ENCODE assay signal across 8 cellular contexts in the genomic region with DNA sequence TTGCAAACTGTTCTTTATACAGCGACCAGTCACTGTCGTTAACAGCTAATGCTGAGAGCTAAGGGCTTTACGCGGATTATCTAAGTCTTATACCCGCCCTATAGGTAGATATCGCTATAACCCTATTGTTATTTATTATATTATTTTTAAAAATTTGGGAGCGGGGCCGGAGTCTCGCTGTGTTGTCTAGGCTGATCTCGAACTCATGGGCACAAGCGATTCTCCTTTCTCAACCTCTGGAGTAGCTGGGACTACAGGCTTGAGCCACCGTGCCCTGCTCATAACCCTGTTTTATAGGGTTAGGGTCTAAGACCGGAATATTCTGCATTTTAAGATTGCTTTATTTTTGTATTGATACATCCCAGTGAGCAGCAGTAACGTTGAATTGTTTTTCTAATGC. TPM values are rescaled to one million over a fixed set of nuclear protein-coding genes. Genes with fewer than 3 reads are reported as not detected.
A peak's percentile ranks its signal among the peaks of the same experiment; 100 is the strongest.
DNase-seq lines count a peak whose midpoint lies in the region; ATAC-seq lines count a peak whose summit lies in the region.

No MANE protein-coding gene starts in this region.

- DNase-seq in SIG-M5 treated with dmso at 0.1 percent for 504 hours (lab: John Stamatoyannopoulos, UW; ENCODE audit: unreplicated experiment): peak; percentile 8
- no peak for DNase-seq in SIG-M5 (lab: John Stamatoyannopoulos, UW)
- DNase-seq in immature natural killer cell: no peak
- no peak for DNase-seq in stimulated activated CD4-positive, alpha-beta T cell treated with anti-CD3 and anti-CD28 coated beads, Interleukin-15, amount 100 ng/mL, for 24 hours
- no peak for DNase-seq in NCI-H345 treated with DMSO at 0.1 percent for 48 hours (lab: John Stamatoyannopoulos, UW; ENCODE audit: unreplicated experiment)

- peak overlapping the region; percentile 90 to 94 for H3K9ac ChIP-seq in stomach smooth muscle (ENCODE audit: low read length in 2 of 2)

- no peaks in the 10 kb centered on the region for H3K9me3 ChIP-seq in stomach smooth muscle (ENCODE audit: control insufficient read depth in 2 of 2, low read length in 2 of 2)

- H3K27me3 Mint-ChIP-seq in activated T-helper 17 cell treated with anti-CD3 and anti-CD28 coated beads, Interleukin-2, amount 50 U/mL, for 72 hours: no peaks in the 10 kb centered on the region
- peaks cover 6 to 10% (median 9%) of the 10 kb centered on the region in 3 donors for H3K27me3 Mint-ChIP-seq in immature natural killer cell (ENCODE audit: low read depth in 3 of 3)

- H3K36me3 Mint-ChIP-seq in activated T-helper 17 cell treated with anti-CD3 and anti-CD28 coated beads, Interleukin-2, amount 50 U/mL, for 72 hours (ENCODE audit: low read depth): peaks cover 19% of the 10 kb centered on the region
- H3K36me3 Mint-ChIP-seq in immature natural killer cell: peaks cover 0 to 3% (median 0%) of the 10 kb centered on the region in 3 donors

- peaks cover 25% of the 10 kb centered on the region for H3K4me1 ChIP-seq in stomach smooth muscle (ENCODE audit: control insufficient read depth, insufficient read depth, low read length)

- peak overlapping the region; percentile 73 to 93 for H3K4me3 ChIP-seq in stomach smooth muscle (ENCODE audit: low read length in 2 of 2)

- H3K27me3 ChIP-seq in stomach smooth muscle (ENCODE audit: control insufficient read depth in 1 of 2, insufficient read depth in 2 of 2, low read length in 2 of 2): no peaks in the 10 kb centered on the region

- H3K9me3 Mint-ChIP-seq in activated T-helper 17 cell treated with anti-CD3 and anti-CD28 coated beads, Interleukin-2, amount 50 U/mL, for 72 hours: no peaks in the 10 kb centered on the region
- peaks cover 0 to 1% (median 0%) of the 10 kb centered on the region in 6 donors for H3K9me3 Mint-ChIP-seq in immature natural killer cell

- peak overlapping the region; percentile 98 for H3K27ac Mint-ChIP-seq in activated T-helper 17 cell treated with anti-CD3 and anti-CD28 coated beads, Interleukin-2, amount 50 U/mL, for 72 hours
- peak overlapping the region; percentile 91 to 98 (median 94) for H3K27ac Mint-ChIP-seq in immature natural killer cell

- peak overlapping the region; percentile 92 for H3K4me3 Mint-ChIP-seq in activated T-helper 17 cell treated with anti-CD3 and anti-CD28 coated beads, Interleukin-2, amount 50 U/mL, for 72 hours
- peak overlapping the region; percentile 96 to 97 (median 97) for H3K4me3 Mint-ChIP-seq in immature natural killer cell

- H3K4me1 Mint-ChIP-seq in activated T-helper 17 cell treated with anti-CD3 and anti-CD28 coated beads, Interleukin-2, amount 50 U/mL, for 72 hours: peaks cover 10% of the 10 kb centered on the region
- H3K4me1 Mint-ChIP-seq in immature natural killer cell: peaks cover 24 to 46% of the 10 kb centered on the region in 2 donors

- no peak for ATAC-seq in activated T-helper 17 cell treated with anti-CD3 and anti-CD28 coated beads, Interleukin-2, amount 50 U/mL, for 72 hours (replicated peaks)
- no peak for ATAC-seq in GM18909 (IDR thresholded peaks at IDR 0.05; ENCODE audit: poor library complexity, unreplicated experiment)

- peak overlapping the region; percentile 85 for H3K27ac ChIP-seq in stomach smooth muscle (ENCODE audit: low read length)

- H3K36me3 ChIP-seq in stomach smooth muscle (ENCODE audit: control insufficient read depth in 2 of 2, insufficient read depth in 2 of 2, low read length in 2 of 2): peaks cover 5 to 6% of the 10 kb centered on the region in 2 donors

RNA-seq across cellular contexts. Expression of gene DEF8, which starts 24.7 kb away (rescaled TPM):
- 10 to 100 TPM in 1 of 2 donors, 1 to 10 TPM in 1; 9.3 to 11.1 TPM for total RNA-seq in activated T-helper 17 cell treated with anti-CD3 and anti-CD28 coated beads, Interleukin-2, amount 50 U/mL, for 72 hours
- 10 to 100 TPM; 29.6 to 45.7 (median 31.6) TPM for polyA plus RNA-seq in immature natural killer cell

RNA-seq across cellular contexts. Expression of gene DBNDD1, which starts 46.0 kb away (rescaled TPM):
- total RNA-seq in activated T-helper 17 cell treated with anti-CD3 and anti-CD28 coated beads, Interleukin-2, amount 50 U/mL, for 72 hours: under 1 TPM in 1 of 2 donors, not detected in 1; 0.53 TPM
- not detected for polyA plus RNA-seq in immature natural killer cell

RNA-seq across cellular contexts. Expression of gene TUBB3, which starts 50.1 kb away (rescaled TPM):
- total RNA-seq in activated T-helper 17 cell treated with anti-CD3 and anti-CD28 coated beads, Interleukin-2, amount 50 U/mL, for 72 hours: 1 to 10 TPM in 1 of 2 donors, under 1 TPM in 1; 0.74 to 9.7 TPM
- polyA plus RNA-seq in immature natural killer cell: not detected

RNA-seq across cellular contexts. Expression of gene MC1R, which starts 54.6 kb away (rescaled TPM):
- total RNA-seq in activated T-helper 17 cell treated with anti-CD3 and anti-CD28 coated beads, Interleukin-2, amount 50 U/mL, for 72 hours: 1 to 10 TPM; 7.5 to 7.6 TPM
- polyA plus RNA-seq in immature natural killer cell: 1 to 10 TPM in 1 of 3 donors, under 1 TPM in 1, not detected in 1; 0.34 to 1.1 TPM
